11 cellular contexts compared by ENCODE assay signal in genomic region chr17:38326996-38327792, GRCh38. TPM values are rescaled to one million over a fixed set of nuclear protein-coding genes. Genes with fewer than 3 reads are reported as not detected.
A peak's percentile ranks its signal among the peaks of the same experiment; 100 is the strongest.
DNase-seq lines count a peak whose midpoint lies in the region; ATAC-seq and TF ChIP-seq lines count a peak whose summit lies in the region.
"Had no signal": no experiment of that assay in that cellular context is flagged by ENCODE, and none has a peak within 500 bp of the region (broad histone marks: within the 10 kb centered on the region; RNA-seq: fewer than 3 reads in every experiment).

No MANE protein-coding gene starts in this region.

- H3K4me1 ChIP-seq in heart left ventricle (peaks cover 0 to 15% (median 0%) of the 10 kb centered on the region in 12 donors), spleen (peaks cover 0 to 26% (median 13%) of the 10 kb centered on the region in 6 donors)

- intact Hi-C loops in heart left ventricle (cut with DNase I) = no loop called here
- intact Hi-C loops in spleen (cut with DNase I; ENCODE audit: low total_unique reads) = no loop called here

- peaks cover 20% of the 10 kb centered on the region for H3K36me3 Mint-ChIP-seq in activated T-cell treated with anti-CD3 and anti-CD28 coated beads, Interleukin-2, amount 50 U/mL, for 24 hours (ENCODE audit: low read depth)
- peaks cover 19% of the 10 kb centered on the region for H3K36me3 Mint-ChIP-seq in stimulated activated effector memory CD8-positive, alpha-beta T cell treated with anti-CD3 and anti-CD28 coated beads, Interleukin-12 subunit alpha, Interleukin-12 subunit beta, amount 100 ng/mL, for 72 hours
- H3K36me3 Mint-ChIP-seq in activated CD4-positive, alpha-beta memory T cell treated with anti-CD3 and anti-CD28 coated beads, Interleukin-2, amount 10 ng/mL, durations not matched to agents 7 days and 5 days (ENCODE audit: low read depth) = peaks cover 7% of the 10 kb centered on the region

- peaks cover 2% of the 10 kb centered on the region for H3K4me1 Mint-ChIP-seq in activated T-cell treated with anti-CD3 and anti-CD28 coated beads, Interleukin-2, amount 50 U/mL, for 24 hours (ENCODE audit: low read depth)
- H3K4me1 Mint-ChIP-seq in stimulated activated effector memory CD8-positive, alpha-beta T cell treated with anti-CD3 and anti-CD28 coated beads, Interleukin-12 subunit alpha, Interleukin-12 subunit beta, amount 100 ng/mL, for 72 hours = peaks cover 6% of the 10 kb centered on the region
- peaks cover 6% of the 10 kb centered on the region for H3K4me1 Mint-ChIP-seq in activated CD4-positive, alpha-beta memory T cell treated with anti-CD3 and anti-CD28 coated beads, Interleukin-2, amount 10 ng/mL, durations not matched to agents 7 days and 5 days

- WGBS in heart left ventricle, 4 donors = 75 to 84% (median 80%) methylated on average over 8 of the region's 8 CpGs
- WGBS in spleen, 5 donors = 59 to 69% (median 62%) methylated on average over 8 of the region's 8 CpGs

- CTCF ChIA-PET in activated CD4-positive, alpha-beta memory T cell treated with anti-CD3 and anti-CD28 coated beads, Interleukin-2, amount 10 ng/mL, durations not matched to agents 7 days and 5 days (lab: Charles Lee) = interaction anchor here (1.2 kb wide), 1 partner anchor 9 kb away, joined by 3 read pairs; no protein-coding TSS in a partner anchor

- TF ChIP-seq POLR2A in heart left ventricle (IDR thresholded peaks at IDR 0.05) (no peak), spleen (IDR thresholded peaks at IDR 0.05) (no peak)

- H3K36me3 ChIP-seq in heart left ventricle = peaks cover 0 to 18% (median 16%) of the 10 kb centered on the region in 9 donors
- H3K36me3 ChIP-seq in spleen = peaks cover 0 to 21% (median 19%) of the 10 kb centered on the region in 6 donors
- peaks cover 10% of the 10 kb centered on the region for H3K36me3 ChIP-seq in H7 (replicated peaks; ENCODE audit: control insufficient read depth, insufficient read depth, low read length)

- H3K27ac ChIP-seq in heart left ventricle (peak overlapping the region in 2 of 12 donors; percentile 12 to 73), spleen (no peak overlapping the region)

- H3K4me3 Mint-ChIP-seq in activated T-cell treated with anti-CD3 and anti-CD28 coated beads, Interleukin-2, amount 50 U/mL, for 24 hours = no peak overlapping the region
- no peak overlapping the region for H3K4me3 Mint-ChIP-seq in stimulated activated effector memory CD8-positive, alpha-beta T cell treated with anti-CD3 and anti-CD28 coated beads, Interleukin-12 subunit alpha, Interleukin-12 subunit beta, amount 100 ng/mL, for 72 hours
- H3K4me3 Mint-ChIP-seq in activated CD4-positive, alpha-beta memory T cell treated with anti-CD3 and anti-CD28 coated beads, Interleukin-2, amount 10 ng/mL, durations not matched to agents 7 days and 5 days = no peak overlapping the region
- H3K4me3 Mint-ChIP-seq: naive thymus-derived CD8-positive, alpha-beta T cell had no signal

- H3K9me3 ChIP-seq in heart left ventricle (no peaks in the 10 kb centered on the region), spleen (no peaks in the 10 kb centered on the region)

- H3K4me3 ChIP-seq in heart left ventricle = no peak overlapping the region
- H3K4me3 ChIP-seq in spleen = no peak overlapping the region
- no peak overlapping the region for H3K4me3 ChIP-seq in H7 (ENCODE audit: insufficient read depth, low read depth, low read length)
- H3K4me3 ChIP-seq: smooth muscle cell had no signal

- peaks cover 5% of the 10 kb centered on the region for H3K27me3 Mint-ChIP-seq in activated T-cell treated with anti-CD3 and anti-CD28 coated beads, Interleukin-2, amount 50 U/mL, for 24 hours
- no peaks in the 10 kb centered on the region for H3K27me3 Mint-ChIP-seq in activated CD4-positive, alpha-beta memory T cell treated with anti-CD3 and anti-CD28 coated beads, Interleukin-2, amount 10 ng/mL, durations not matched to agents 7 days and 5 days

- ATAC-seq in heart left ventricle = peak in 3 of 4 donors; percentile 28 to 67 (median 66)
- no peak for ATAC-seq in stimulated activated effector memory CD8-positive, alpha-beta T cell treated with anti-CD3 and anti-CD28 coated beads, Interleukin-12 subunit alpha, Interleukin-12 subunit beta, amount 100 ng/mL, for 72 hours

- DNase-seq in activated T-cell treated with anti-CD3 and anti-CD28 coated beads, Interleukin-2, amount 50 U/mL, for 24 hours = no peak
- DNase-seq in activated T-cell treated with anti-CD3 and anti-CD28 coated beads for 4 hours (no peak), UCSD-AML1 (lab: John Stamatoyannopoulos, UW; ENCODE audit: unreplicated experiment) (peak; percentile 78), heart left ventricle (peak in 4 of 5 donors; percentile 21 to 62 (median 41)), spleen (no peak), H7 (no peak)
- no peak for DNase-seq in stimulated activated effector memory CD8-positive, alpha-beta T cell treated with anti-CD3 and anti-CD28 coated beads, Interleukin-12 subunit alpha, Interleukin-12 subunit beta, amount 100 ng/mL, for 72 hours (ENCODE audit: low spot score in 2 of 2)
- no peak for DNase-seq in activated CD4-positive, alpha-beta memory T cell treated with anti-CD3 and anti-CD28 coated beads, Interleukin-2, amount 10 ng/mL, durations not matched to agents 7 days and 5 days
- DNase-seq: activated T-cell treated with anti-CD3 and anti-CD28 coated beads, Interleukin-2, amount 50 U/mL, for 48 hours; naive thymus-derived CD8-positive, alpha-beta T cell had no signal

- POLR2A ChIA-PET in activated CD4-positive, alpha-beta memory T cell treated with anti-CD3 and anti-CD28 coated beads, Interleukin-2, amount 10 ng/mL, durations not matched to agents 7 days and 5 days (lab: Charles Lee) = interaction anchor here (0.8 kb wide), 1 partner anchor 24 kb away, joined by 4 read pairs; the partner anchor contains the start of gene SOCS7

- peak overlapping the region; percentile 0 for H3K27ac Mint-ChIP-seq in activated T-cell treated with anti-CD3 and anti-CD28 coated beads, Interleukin-2, amount 50 U/mL, for 24 hours
- H3K27ac Mint-ChIP-seq in stimulated activated effector memory CD8-positive, alpha-beta T cell treated with anti-CD3 and anti-CD28 coated beads, Interleukin-12 subunit alpha, Interleukin-12 subunit beta, amount 100 ng/mL, for 72 hours = peak overlapping the region; percentile 37
- H3K27ac Mint-ChIP-seq in activated CD4-positive, alpha-beta memory T cell treated with anti-CD3 and anti-CD28 coated beads, Interleukin-2, amount 10 ng/mL, durations not matched to agents 7 days and 5 days = no peak overlapping the region

- H3K9me3 Mint-ChIP-seq in activated T-cell treated with anti-CD3 and anti-CD28 coated beads, Interleukin-2, amount 50 U/mL, for 24 hours = no peaks in the 10 kb centered on the region
- H3K9me3 Mint-ChIP-seq in stimulated activated effector memory CD8-positive, alpha-beta T cell treated with anti-CD3 and anti-CD28 coated beads, Interleukin-12 subunit alpha, Interleukin-12 subunit beta, amount 100 ng/mL, for 72 hours = no peaks in the 10 kb centered on the region
- no peaks in the 10 kb centered on the region for H3K9me3 Mint-ChIP-seq in activated CD4-positive, alpha-beta memory T cell treated with anti-CD3 and anti-CD28 coated beads, Interleukin-2, amount 10 ng/mL, durations not matched to agents 7 days and 5 days
- H3K9me3 Mint-ChIP-seq: naive thymus-derived CD8-positive, alpha-beta T cell had no signal

- TF ChIP-seq CTCF in heart left ventricle (IDR thresholded peaks at IDR 0.05) (no peak), spleen (IDR thresholded peaks at IDR 0.05 in 8 of 11, conservative IDR thresholded peaks at IDR 0.05 in 3 of 11) (no peak)

- H3K27me3 ChIP-seq in heart left ventricle (peaks cover 0 to 14% (median 0%) of the 10 kb centered on the region in 9 donors), spleen (replicated peaks in 1 of 7) (peaks cover 0 to 4% (median 0%) of the 10 kb centered on the region in 7 donors), H7 (ENCODE audit: control insufficient read depth, insufficient read depth, low read length) (no peaks in the 10 kb centered on the region)

RNA-seq across cellular contexts. Expression of gene GPR179, which starts 16.6 kb away (rescaled TPM):
- total RNA-seq in heart left ventricle (under 1 TPM in 4 of 9 donors, not detected in 5; 0.04 to 0.25 (median 0.08) TPM), spleen (under 1 TPM in 4 of 7 donors, not detected in 3; 0.03 to 0.17 (median 0.06) TPM)
- polyA plus RNA-seq in heart left ventricle (under 1 TPM; 0.03 to 0.08 TPM), spleen (under 1 TPM in 1 of 3 donors, not detected in 2; 0.03 TPM)
- under 1 TPM in 1 of 2 experiments, not detected in 1; 0.08 TPM for total RNA-seq in activated CD4-positive, alpha-beta memory T cell treated with anti-CD3 and anti-CD28 coated beads, Interleukin-2, amount 10 ng/mL, durations not matched to agents 7 days and 5 days
- total RNA-seq in H7 (2014; rRNA removed; shearing (Covaris generic)) = 0.04 and 0.07 TPM in 2 replicates
- total RNA-seq: smooth muscle cell had no signal
- polyA plus RNA-seq: naive thymus-derived CD8-positive, alpha-beta T cell; smooth muscle cell had no signal

RNA-seq across cellular contexts. Expression of gene SOCS7, which starts 24.4 kb away (rescaled TPM):
- total RNA-seq in heart left ventricle (10 to 100 TPM; 11.4 to 19.2 (median 15.0) TPM), spleen (10 to 100 TPM in 5 of 7 donors, 1 to 10 TPM in 2; 8.7 to 20.2 (median 12.0) TPM)
- polyA plus RNA-seq in heart left ventricle (10 to 100 TPM in 1 of 2 donors, 1 to 10 TPM in 1; 5.1 to 10.2 TPM), spleen (1 to 10 TPM; 1.2 to 4.4 (median 1.2) TPM)
- total RNA-seq in activated CD4-positive, alpha-beta memory T cell treated with anti-CD3 and anti-CD28 coated beads, Interleukin-2, amount 10 ng/mL, durations not matched to agents 7 days and 5 days = 10 to 100 TPM; 14.1 to 15.0 TPM
- 18.3 and 25.7 TPM in 2 replicates for total RNA-seq in H7 (2014; rRNA removed; shearing (Covaris generic))

RNA-seq across cellular contexts. Expression of gene MRPL45, which starts 30.2 kb away (rescaled TPM):
- total RNA-seq in heart left ventricle = 10 to 100 TPM; 26.0 to 46.3 (median 35.1) TPM
- polyA plus RNA-seq in heart left ventricle = 10 to 100 TPM; 27.1 to 36.8 TPM
- total RNA-seq in spleen = 10 to 100 TPM; 17.4 to 25.5 (median 19.3) TPM
- polyA plus RNA-seq in spleen = 10 to 100 TPM; 17.8 to 25.6 (median 24.1) TPM
- total RNA-seq in activated CD4-positive, alpha-beta memory T cell treated with anti-CD3 and anti-CD28 coated beads, Interleukin-2, amount 10 ng/mL, durations not matched to agents 7 days and 5 days = 10 to 100 TPM; 25.2 to 26.9 TPM
- 81.3 and 99.2 TPM in 2 replicates for total RNA-seq in H7 (2014; rRNA removed; shearing (Covaris generic))

Comparison
In these comparisons a context has a peak if more than half of its experiments do, and no peak if none do; other contexts are left out.
1. DNase-seq: peak in UCSD-AML1 (single experiment) and heart left ventricle (4 of 5); none in activated T-cell treated with anti-CD3 and anti-CD28 coated beads, Interleukin-2, amount 50 U/mL, for 24 hours (single experiment), activated T-cell treated with anti-CD3 and anti-CD28 coated beads for 4 hours (single experiment), stimulated activated effector memory CD8-positive, alpha-beta T cell treated with anti-CD3 and anti-CD28 coated beads, Interleukin-12 subunit alpha, Interleukin-12 subunit beta, amount 100 ng/mL, for 72 hours (0 of 2), spleen (single experiment), activated CD4-positive, alpha-beta memory T cell treated with anti-CD3 and anti-CD28 coated beads, Interleukin-2, amount 10 ng/mL, durations not matched to agents 7 days and 5 days (single experiment) and H7 (single experiment).